In genomic region chrX:274904-275475, GRCh38 we compare ENCODE assay signal across 11 cellular contexts. TPM values are rescaled to one million over a fixed set of nuclear protein-coding genes. Genes with fewer than 3 reads are reported as not detected.
A peak's percentile ranks its signal among the peaks of the same experiment; 100 is the strongest.
DNase-seq lines count a peak whose midpoint lies in the region; ATAC-seq and TF ChIP-seq lines count a peak whose summit lies in the region.
"Had no signal": no experiment of that assay in that cellular context is flagged by ENCODE, and none has a peak within 500 bp of the region (broad histone marks: within the 10 kb centered on the region; RNA-seq: fewer than 3 reads in every experiment).

No MANE protein-coding gene starts in this region.

- H3K36me3 Mint-ChIP-seq in CD8-positive, alpha-beta T cell = no peaks in the 10 kb centered on the region
- no peaks in the 10 kb centered on the region for H3K36me3 Mint-ChIP-seq in neural crest cell (ENCODE audit: low read depth)

- H3K4me1 ChIP-seq in CD8-positive, alpha-beta T cell (ENCODE audit: insufficient read depth, low read length) = peaks cover 28% of the 10 kb centered on the region
- H3K4me1 ChIP-seq in SJCRH30 (peaks cover 4% of the 10 kb centered on the region; the same call in 1 of the 2 replicates), heart right ventricle (peaks cover 0 to 23% (median 14%) of the 10 kb centered on the region in 9 donors)
- H3K4me1 ChIP-seq: parathyroid adenoma had no signal

- no peak for TF ChIP-seq CTCF in CD8-positive, alpha-beta T cell (IDR thresholded peaks at IDR 0.05)
- TF ChIP-seq CTCF in heart right ventricle (IDR thresholded peaks at IDR 0.05) (no peak), neural crest cell (conservative IDR thresholded peaks at IDR 0.05) (no peak)

- no peaks in the 10 kb centered on the region for H3K27me3 Mint-ChIP-seq in CD8-positive, alpha-beta T cell (ENCODE audit: low read depth)
- peaks cover 21% of the 10 kb centered on the region for H3K27me3 Mint-ChIP-seq in neural crest cell (ENCODE audit: low read depth)

- no peak for DNase-seq in CD8-positive, alpha-beta T cell
- DNase-seq in SJCRH30 = peak; percentile 23 to 46
- DNase-seq in heart right ventricle = peak; percentile 27 to 54
- DNase-seq in neural crest cell (ENCODE audit: low read depth, low spot score) = peak; percentile 41
- no peak for DNase-seq in A172 (ENCODE audit: low spot score)
- no peak for DNase-seq in HuH-7.5 (ENCODE audit: low spot score)
- DNase-seq: DMS79 treated with DMSO at 0.1 percent for 48 hours, NCI-H82 had no signal

- 59 to 64% methylated on average over 16 of the region's 16 CpGs for WGBS in heart right ventricle, 2 donors

- H3K9me3 Mint-ChIP-seq in CD8-positive, alpha-beta T cell = no peaks in the 10 kb centered on the region
- no peaks in the 10 kb centered on the region for H3K9me3 Mint-ChIP-seq in neural crest cell

- H3K4me1 Mint-ChIP-seq in CD8-positive, alpha-beta T cell (ENCODE audit: low read depth) = peaks cover 15% of the 10 kb centered on the region
- H3K4me1 Mint-ChIP-seq in neural crest cell = peaks cover 22% of the 10 kb centered on the region

- ATAC-seq in CD8-positive, alpha-beta T cell = no peak
- ATAC-seq in heart right ventricle (peak; percentile 38 to 78 (median 64)), GM19397 (IDR thresholded peaks at IDR 0.05; ENCODE audit: unreplicated experiment) (no peak), GM19035 (IDR thresholded peaks at IDR 0.05; ENCODE audit: unreplicated experiment) (no peak)

- H3K36me3 ChIP-seq in CD8-positive, alpha-beta T cell (ENCODE audit: insufficient read depth, low read length) = no peaks in the 10 kb centered on the region
- H3K36me3 ChIP-seq in SJCRH30 (no peaks in the 10 kb centered on the region), heart right ventricle (no peaks in the 10 kb centered on the region)

- CTCF ChIA-PET in CD8-positive, alpha-beta T cell (lab: Charles Lee) = no interaction called here

- POLR2A ChIA-PET in CD8-positive, alpha-beta T cell (lab: Charles Lee) = no interaction called here

- peak overlapping the region; percentile 65 for H3K4me3 ChIP-seq in CD8-positive, alpha-beta T cell (ENCODE audit: low read depth, low read length)
- H3K4me3 ChIP-seq in SJCRH30 = no peak overlapping the region
- H3K4me3 ChIP-seq in heart right ventricle = peak overlapping the region in 7 of 10 donors; percentile 51 to 65 (median 59)

- no peaks in the 10 kb centered on the region for H3K9me3 ChIP-seq in CD8-positive, alpha-beta T cell (ENCODE audit: low read length)
- H3K9me3 ChIP-seq in SJCRH30 (replicated peaks) (no peaks in the 10 kb centered on the region), heart right ventricle (no peaks in the 10 kb centered on the region)

- H3K27me3 ChIP-seq in CD8-positive, alpha-beta T cell (ENCODE audit: insufficient read depth, low read length) = no peaks in the 10 kb centered on the region
- H3K27me3 ChIP-seq in SJCRH30 (no peaks in the 10 kb centered on the region), heart right ventricle (peaks cover 0 to 14% (median 0%) of the 10 kb centered on the region in 7 donors)

- no peak overlapping the region for H3K27ac Mint-ChIP-seq in CD8-positive, alpha-beta T cell
- H3K27ac Mint-ChIP-seq in neural crest cell (ENCODE audit: unreplicated experiment) = no peak overlapping the region

- intact Hi-C loops in CD8-positive, alpha-beta T cell (cut with DNase I, micrococcal nuclease) = no loop called here
- intact Hi-C loops in heart right ventricle (cut with DNase I) = loop anchor here in 1 of 10 donors (5.0 kb wide), 1 partner anchor 42 kb away; the partner anchor contains the start of gene GTPBP6

- H3K27ac ChIP-seq in CD8-positive, alpha-beta T cell (ENCODE audit: low read depth, low read length) = no peak overlapping the region
- H3K27ac ChIP-seq in SJCRH30 = no peak overlapping the region
- H3K27ac ChIP-seq in heart right ventricle = peak overlapping the region in 9 of 10 donors; percentile 30 to 82 (median 54)
- H3K27ac ChIP-seq: parathyroid adenoma had no signal

- peak overlapping the region; percentile 80 for H3K4me3 Mint-ChIP-seq in CD8-positive, alpha-beta T cell
- peak overlapping the region; percentile 87 for H3K4me3 Mint-ChIP-seq in neural crest cell

RNA-seq across cellular contexts. Expression of gene PLCXD1, which starts 6.2 kb away (rescaled TPM):
- total RNA-seq in CD8-positive, alpha-beta T cell = 10 to 100 TPM; 18.3 to 19.3 TPM
- total RNA-seq in SJCRH30 (2014; rRNA removed; shearing (Covaris generic)) = 16.0 and 16.2 TPM in 2 replicates
- 1 to 10 TPM; 1.9 to 6.5 (median 2.7) TPM for total RNA-seq in heart right ventricle
- 10 to 100 TPM in 1 of 2 donors, 1 to 10 TPM in 1; 3.0 to 19.9 TPM for polyA plus RNA-seq in heart right ventricle
- total RNA-seq in neural crest cell = 49.1 and 52.4 TPM in 2 replicates
- total RNA-seq in A172 (2014; rRNA removed; shearing (Covaris generic)) = 20.3 and 22.4 TPM in 2 replicates

RNA-seq across cellular contexts. Expression of gene GTPBP6, which starts 43.6 kb away (rescaled TPM):
- 10 to 100 TPM; 62.2 to 62.5 TPM for total RNA-seq in CD8-positive, alpha-beta T cell
- total RNA-seq in SJCRH30 (2014; rRNA removed; shearing (Covaris generic)) = 29.6 and 37.0 TPM in 2 replicates
- total RNA-seq in heart right ventricle (10 to 100 TPM; 29.8 to 55.4 (median 46.3) TPM), neural crest cell (81.3 and 81.9 TPM in 2 replicates)
- polyA plus RNA-seq in heart right ventricle = 100 to 1,000 TPM in 1 of 2 donors, 10 to 100 TPM in 1; 44.0 to 103 TPM
- 62.6 and 67.0 TPM in 2 replicates for total RNA-seq in A172 (2014; rRNA removed; shearing (Covaris generic))

Comparison
In these comparisons a context has a peak if more than half of its experiments do, and no peak if none do; other contexts are left out.
1. ATAC-seq: peak in heart right ventricle (8 of 8); none in CD8-positive, alpha-beta T cell (single experiment), GM19397 (single experiment) and GM19035 (single experiment).
2. DNase-seq: peak in SJCRH30 (2 of 2), heart right ventricle (2 of 2) and neural crest cell (single experiment); none in CD8-positive, alpha-beta T cell (0 of 7), A172 (single experiment) and HuH-7.5 (single experiment).
3. H3K27ac ChIP-seq: peak in heart right ventricle (9 of 10); none in CD8-positive, alpha-beta T cell (single experiment) and SJCRH30 (single experiment).